18 cellular contexts compared by ENCODE assay signal in the genomic region with DNA sequence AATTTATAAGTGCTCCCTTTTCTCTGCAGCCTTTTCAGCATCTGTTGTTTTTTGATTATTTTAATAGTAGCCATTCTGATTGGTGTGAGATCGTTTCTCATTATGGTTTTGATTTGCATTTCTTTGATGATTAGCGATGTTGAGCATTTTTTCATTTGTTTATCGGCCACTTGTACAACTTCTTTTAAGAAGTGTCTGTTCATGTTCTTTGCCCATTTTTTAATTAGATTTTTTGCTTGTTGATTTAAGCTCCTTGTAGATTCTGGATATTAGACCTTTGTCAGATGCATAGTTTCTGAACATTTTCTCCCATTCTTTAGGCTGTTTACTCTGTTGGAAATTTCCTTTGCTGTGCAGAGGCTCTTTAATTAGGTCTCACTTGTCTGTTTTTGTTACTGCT. TPM values are rescaled to one million over a fixed set of nuclear protein-coding genes. Genes with fewer than 3 reads are reported as not detected.
"Had no signal": no experiment of that assay in that cellular context is flagged by ENCODE, and none has a peak within 500 bp of the region (broad histone marks: within the 10 kb centered on the region; RNA-seq: fewer than 3 reads in every experiment).

No MANE protein-coding gene starts in this region.

- H3K4me3 Mint-ChIP-seq: mesothelial cell of epicardium; neural progenitor cell; stimulated activated naive CD8-positive, alpha-beta T cell treated with anti-CD3 and anti-CD28 coated beads, Interleukin-15, amount 100 ng/mL, for 72 hours had no signal

- DNase-seq: activated CD4-positive, alpha-beta T cell treated with anti-CD3 and anti-CD28 coated beads, Interleukin-2, amount 50 U/mL, for 48 hours; activated CD4-positive, CD25-positive, alpha-beta regulatory T cell; activated gamma-delta T cell treated with Interleukin-2 at 50 U/mL for 16 hours; foreskin melanocyte; kidney; psoas muscle; right cardiac atrium; SK-N-SH; stimulated activated naive CD8-positive, alpha-beta T cell treated with anti-CD3 and anti-CD28 coated beads, Interleukin-15, amount 100 ng/mL, for 72 hours; T1000; trophoblast cell had no signal

- H3K36me3 Mint-ChIP-seq: neural progenitor cell had no signal

- H3K9me3 Mint-ChIP-seq: neural progenitor cell had no signal

- ATAC-seq: left lobe of liver; psoas muscle; right cardiac atrium; stimulated activated naive CD8-positive, alpha-beta T cell treated with anti-CD3 and anti-CD28 coated beads, Interleukin-15, amount 100 ng/mL, for 72 hours had no signal

- H3K27ac Mint-ChIP-seq: mesothelial cell of epicardium; neural progenitor cell; stimulated activated naive CD8-positive, alpha-beta T cell treated with anti-CD3 and anti-CD28 coated beads, Interleukin-15, amount 100 ng/mL, for 72 hours had no signal

- H3K27me3 Mint-ChIP-seq: stimulated activated naive CD8-positive, alpha-beta T cell treated with anti-CD3 and anti-CD28 coated beads, Interleukin-15, amount 100 ng/mL, for 72 hours had no signal

RNA-seq across cellular contexts. Expression of a gene that starts 46.3 kb away (rescaled TPM):
- total RNA-seq: epithelial cell of proximal tubule, fibroblast of lung, lung microvascular endothelial cell, osteocyte had no signal
